Comparison of ENCODE assay signal across 18 cellular contexts in genomic region chr2:24986397-24986796, GRCh38. TPM values are rescaled to one million over a fixed set of nuclear protein-coding genes. Genes with fewer than 3 reads are reported as not detected.
DNase-seq lines count a peak whose midpoint lies in the region; ATAC-seq and TF ChIP-seq lines count a peak whose summit lies in the region.
"Had no signal": no experiment of that assay in that cellular context is flagged by ENCODE, and none has a peak within 500 bp of the region (broad histone marks: within the 10 kb centered on the region; RNA-seq: fewer than 3 reads in every experiment).

No MANE protein-coding gene starts in this region.

- H3K4me1 Mint-ChIP-seq in activated T-helper 17 cell treated with anti-CD3 and anti-CD28 coated beads, Interleukin-2, amount 50 U/mL, for 72 hours = no peaks in the 10 kb centered on the region

- no peak overlapping the region for H2AFZ ChIP-seq in SK-N-SH (ENCODE audit: low read depth)

- POLR2A ChIA-PET in SK-N-SH (lab: Yijun Ruan, JAX) = no interaction called here

- TF ChIP-seq RAD21 in SK-N-SH (IDR thresholded peaks at IDR 0.05; ENCODE audit: low read length) = no peak

- no peaks in the 10 kb centered on the region for H3K27me3 ChIP-seq in SK-N-SH (ENCODE audit: insufficient read depth)
- H3K27me3 ChIP-seq in dorsolateral prefrontal cortex = no peaks in the 10 kb centered on the region
- H3K27me3 ChIP-seq: tibial artery had no signal

- WGBS in SK-N-SH (ENCODE audit: low lambda C conversion rate) = 11% methylated on average over 2 of the region's 2 CpGs

- H3K9ac ChIP-seq in SK-N-SH = no peak overlapping the region

- no peak overlapping the region for H3K4me3 ChIP-seq in SK-N-SH (ENCODE audit: low read depth in 2 of 2, low read length in 1 of 2)
- H3K4me3 ChIP-seq in dorsolateral prefrontal cortex = peak overlapping the region in 5 of 59 donors; percentile 7 to 24 (median 9)
- H3K4me3 ChIP-seq: GM12878, mucosa of descending colon, tibial artery had no signal

- TF ChIP-seq CTCF in SK-N-SH (IDR thresholded peaks at IDR 0.05) = no peak
- peak in 3 of 56 donors; percentile 7 to 16 (median 8) for TF ChIP-seq CTCF in dorsolateral prefrontal cortex (IDR thresholded peaks at IDR 0.05 in 54 of 56, conservative IDR thresholded peaks at IDR 0.05 in 2 of 56; ENCODE audit: low read depth in 1 of 56, partially characterized antibody in 56 of 56)

- no peak overlapping the region for H3K4me2 ChIP-seq in SK-N-SH

- ATAC-seq in activated T-helper 17 cell treated with anti-CD3 and anti-CD28 coated beads, Interleukin-2, amount 50 U/mL, for 72 hours (replicated peaks) = no peak
- ATAC-seq: activated T-cell treated with anti-CD3 and anti-CD28 coated beads, Interleukin-2, amount 50 U/mL, for 4 hours; GM12878; mucosa of descending colon had no signal

- H3K27me3 Mint-ChIP-seq in activated T-helper 17 cell treated with anti-CD3 and anti-CD28 coated beads, Interleukin-2, amount 50 U/mL, for 72 hours = peaks cover 24% of the 10 kb centered on the region

- intact Hi-C loops in dorsolateral prefrontal cortex (cut with DNase I) = loop anchor here (5.0 kb wide), 2 partner anchors 51 to 56 kb away; partner anchors contain the start of gene EFR3B (in 1 of the 2)

- no peaks in the 10 kb centered on the region for H3F3A ChIP-seq in SK-N-SH (replicated peaks; ENCODE audit: insufficient read depth)

- DNase-seq in SK-N-SH = no peak
- DNase-seq in dorsolateral prefrontal cortex = peak in 5 of 10 donors; percentile 42 to 72 (median 54)
- DNase-seq in hippocampal formation (lab: John Stamatoyannopoulos, UW) = peak; percentile 57 to 69
- DNase-seq in substantia nigra (lab: John Stamatoyannopoulos, UW) = peak in 37 of 49 donors; percentile 2 to 78 (median 33)
- no peak for DNase-seq in DMS53 (lab: John Stamatoyannopoulos, UW)
- no peak for DNase-seq in NOMO-1 (lab: John Stamatoyannopoulos, UW; ENCODE audit: unreplicated experiment in 2 of 2)
- DNase-seq: activated CD4-positive, alpha-beta T cell treated with anti-CD3 and anti-CD28 coated beads for 48 hours; activated T-cell treated with anti-CD3 and anti-CD28 coated beads, Interleukin-2, amount 50 U/mL, for 4 hours; effector CD4-positive, alpha-beta T cell; islet precursor cell; mucosa of descending colon; NCI-H1930; SHP77 treated with DMSO at 0.1 percent for 48 hours; T1000; tibial artery had no signal

- CTCF ChIA-PET in SK-N-SH (lab: Yijun Ruan, JAX) = interaction anchor here (0.7 to 5.9 kb wide), 9 partner anchors 10 to 903 kb away, joined by 3 to 56 read pairs (median 3); no protein-coding TSS in a partner anchor

- H3K4me3 Mint-ChIP-seq in activated T-helper 17 cell treated with anti-CD3 and anti-CD28 coated beads, Interleukin-2, amount 50 U/mL, for 72 hours = no peak overlapping the region
- H3K4me3 Mint-ChIP-seq: activated T-cell treated with anti-CD3 and anti-CD28 coated beads, Interleukin-2, amount 50 U/mL, for 4 hours had no signal

- H3K27ac ChIP-seq in SK-N-SH (ENCODE audit: low read depth in 2 of 2, low read length in 1 of 2) (peak overlapping the region in 1 of 2 experiments; percentile 85; a peak in 1 of 4 replicates), dorsolateral prefrontal cortex (peak overlapping the region in 58 of 59 donors; percentile 3 to 87 (median 66)), substantia nigra (ENCODE audit: low read depth, low read length, poor library complexity, severe bottlenecking) (peak overlapping the region; percentile 56)
- H3K27ac ChIP-seq: HL-60, tibial artery had no signal

- no peaks in the 10 kb centered on the region for H3K9me2 ChIP-seq in SK-N-SH

- no peaks in the 10 kb centered on the region for H3K79me2 ChIP-seq in SK-N-SH (ENCODE audit: insufficient read depth)

- no peak overlapping the region for H3K27ac Mint-ChIP-seq in activated T-helper 17 cell treated with anti-CD3 and anti-CD28 coated beads, Interleukin-2, amount 50 U/mL, for 72 hours

- H3K9me3 Mint-ChIP-seq in activated T-helper 17 cell treated with anti-CD3 and anti-CD28 coated beads, Interleukin-2, amount 50 U/mL, for 72 hours = no peaks in the 10 kb centered on the region
- H3K9me3 Mint-ChIP-seq: activated T-cell treated with anti-CD3 and anti-CD28 coated beads, Interleukin-2, amount 50 U/mL, for 4 hours had no signal

- peaks cover 0 to 23% of the 10 kb centered on the region in 2 experiments; a peak in 2 of 4 replicates for H3K4me1 ChIP-seq in SK-N-SH (ENCODE audit: control insufficient read depth in 1 of 2, insufficient read depth in 2 of 2, low read depth in 1 of 2, low read length in 1 of 2)

- H3K36me3 Mint-ChIP-seq in activated T-helper 17 cell treated with anti-CD3 and anti-CD28 coated beads, Interleukin-2, amount 50 U/mL, for 72 hours (ENCODE audit: low read depth) = no peaks in the 10 kb centered on the region

- no peaks in the 10 kb centered on the region for H3K9me3 ChIP-seq in SK-N-SH
- H3K9me3 ChIP-seq: mucosa of descending colon, tibial artery had no signal

- no peaks in the 10 kb centered on the region for H4K20me1 ChIP-seq in SK-N-SH (ENCODE audit: insufficient read depth)

- TF ChIP-seq EP300 in SK-N-SH (IDR thresholded peaks at IDR 0.05; ENCODE audit: borderline replicate concordance in 1 of 2, low read depth in 1 of 2, low read length in 1 of 2) = no peak

- H3K36me3 ChIP-seq in SK-N-SH (replicated peaks in 1 of 2; ENCODE audit: control insufficient read depth in 1 of 2, insufficient read depth in 2 of 2, low read length in 1 of 2) = no peaks in the 10 kb centered on the region
- H3K36me3 ChIP-seq: tibial artery had no signal

TF ChIP-seq in SK-N-SH, 30 proteins besides CTCF, POLR2A, EP300 and RAD21:
- no peak for TF ChIP-seq JUND (IDR thresholded peaks at IDR 0.05)
- TF ChIP-seq, protein P1, sequence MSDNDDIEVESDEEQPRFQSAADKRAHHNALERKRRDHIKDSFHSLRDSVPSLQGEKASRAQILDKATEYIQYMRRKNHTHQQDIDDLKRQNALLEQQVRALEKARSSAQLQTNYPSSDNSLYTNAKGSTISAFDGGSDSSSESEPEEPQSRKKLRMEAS (IDR thresholded peaks at IDR 0.05; ENCODE audit: low read depth) = no peak
- TF ChIP-seq MXI1 (IDR thresholded peaks at IDR 0.05; ENCODE audit: low read depth, low read length) = peak; percentile 79; the same call in 1 of the 2 replicates
- TF ChIP-seq GATA2 (CRISPR knock-in tag; IDR thresholded peaks at IDR 0.05) = no peak
- TF ChIP-seq YY1 (IDR thresholded peaks at IDR 0.05; ENCODE audit: low read depth) = no peak

RNA-seq across cellular contexts. Expression of gene DNAJC27, which starts 14.6 kb away (rescaled TPM):
- 2.4 and 3.6 TPM in 2 replicates for polyA plus RNA-seq in SK-N-SH (2012; rRNA removed)
- polyA plus RNA-seq in SK-N-SH (2012; cell fraction: cytosol; rRNA removed) = 2.5 and 2.6 TPM in 2 replicates
- 4.0 and 8.8 TPM in 2 replicates for polyA plus RNA-seq in SK-N-SH (2012; cell fraction: nucleus; rRNA removed)
- total RNA-seq in dorsolateral prefrontal cortex = 10 to 100 TPM; 10.6 to 31.2 (median 20.7) TPM
- total RNA-seq in activated T-helper 17 cell treated with anti-CD3 and anti-CD28 coated beads, Interleukin-2, amount 50 U/mL, for 72 hours = 1 to 10 TPM; 4.7 to 6.5 TPM

RNA-seq across cellular contexts. Expression of gene EFR3B, which starts 55.5 kb away (rescaled TPM):
- 1.5 and 1.9 TPM in 2 replicates for polyA plus RNA-seq in SK-N-SH (2012; rRNA removed)
- 0.98 and 1.4 TPM in 2 replicates for polyA plus RNA-seq in SK-N-SH (2012; cell fraction: cytosol; rRNA removed)
- 3.6 and 3.7 TPM in 2 replicates for polyA plus RNA-seq in SK-N-SH (2012; cell fraction: nucleus; rRNA removed)
- 100 to 1,000 TPM in 6 of 120 experiments, 10 to 100 TPM in 114; 44.3 to 131 (median 75.5) TPM for total RNA-seq in dorsolateral prefrontal cortex
- under 1 TPM; 0.24 to 0.40 TPM for total RNA-seq in activated T-helper 17 cell treated with anti-CD3 and anti-CD28 coated beads, Interleukin-2, amount 50 U/mL, for 72 hours

Comparison
In these comparisons a context has a peak if more than half of its experiments do, and no peak if none do; other contexts are left out.
1. DNase-seq: peak in hippocampal formation (2 of 2) and substantia nigra (37 of 49); none in SK-N-SH (single experiment), DMS53 (single experiment) and NOMO-1 (0 of 2).
2. RNA of gene EFR3B, which starts 55.5 kb away (total RNA-seq): 44.3 to 131 TPM in dorsolateral prefrontal cortex; 0.24 to 0.40 TPM in activated T-helper 17 cell treated with anti-CD3 and anti-CD28 coated beads, Interleukin-2, amount 50 U/mL, for 72 hours; every median in the first group is over 10 times any median in the second.